In the genomic region with DNA sequence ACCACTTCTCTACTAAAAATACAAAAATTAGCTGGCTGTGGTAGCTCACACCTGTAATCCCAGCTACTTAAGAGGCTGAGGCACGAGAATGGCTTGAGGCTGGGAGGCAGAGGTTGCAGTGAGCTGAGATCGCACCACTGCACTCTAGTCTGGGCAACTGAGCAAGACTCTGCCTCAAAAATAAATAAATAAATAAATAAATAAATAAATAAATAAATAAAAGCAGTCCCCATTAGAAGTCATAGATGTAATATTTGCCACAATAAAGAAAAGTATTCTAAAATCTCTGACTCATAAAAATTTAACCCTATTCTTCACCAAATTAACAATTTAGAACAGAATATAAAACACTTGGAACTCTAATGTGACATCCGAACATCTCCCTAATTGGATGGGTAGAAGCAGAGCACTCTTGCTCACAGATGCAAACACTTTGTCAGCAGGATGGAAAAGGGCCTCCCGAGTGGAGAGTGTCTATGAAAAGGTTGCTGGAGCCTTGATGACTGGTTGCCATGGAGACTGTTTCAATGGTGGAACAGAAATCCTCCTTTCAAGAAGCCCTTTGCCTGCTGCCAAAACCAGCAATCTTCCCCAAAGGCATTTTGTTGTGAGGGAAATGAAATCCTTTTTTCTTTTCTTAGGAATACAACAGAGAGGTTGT, we compare ENCODE assay signal across 11 cellular contexts. TPM values are rescaled to one million over a fixed set of nuclear protein-coding genes. Genes with fewer than 3 reads are reported as not detected.
A peak's percentile ranks its signal among the peaks of the same experiment; 100 is the strongest.
DNase-seq lines count a peak whose midpoint lies in the region; ATAC-seq, FAIRE-seq and TF ChIP-seq lines count a peak whose summit lies in the region.
"Had no signal": no experiment of that assay in that cellular context is flagged by ENCODE, and none has a peak within 500 bp of the region (broad histone marks: within the 10 kb centered on the region; RNA-seq: fewer than 3 reads in every experiment).

No MANE protein-coding gene starts in this region.

- no peak for FAIRE-seq in RCC 7860 (lab: Jason Lieb, UNC)
- FAIRE-seq: small intestine had no signal

- no peak for TF ChIP-seq EP300 in stomach (IDR thresholded peaks at IDR 0.05)

- ATAC-seq in left cardiac atrium (peak; percentile 68 to 74), HG02759 (IDR thresholded peaks at IDR 0.05; ENCODE audit: unreplicated experiment) (no peak)
- ATAC-seq: stimulated activated naive CD8-positive, alpha-beta T cell treated with anti-CD3 and anti-CD28 coated beads, Interleukin-15, amount 100 ng/mL, for 72 hours had no signal

- H3K9me3 ChIP-seq in stomach, result no peaks in the 10 kb centered on the region

- no peak for TF ChIP-seq CTCF in stomach (IDR thresholded peaks at IDR 0.05)

- H3K4me3 ChIP-seq in stomach, result no peak overlapping the region

- H3K4me1 ChIP-seq in stomach, result peaks cover 2 to 18% (median 9%) of the 10 kb centered on the region in 4 donors

- H3K27me3 ChIP-seq in stomach, result no peaks in the 10 kb centered on the region

- intact Hi-C loops in left cardiac atrium (cut with DNase I), result no loop called here
- intact Hi-C loops in stomach (cut with DNase I; ENCODE audit: low total_unique reads), result no loop called here

- TF ChIP-seq POLR2A in stomach (IDR thresholded peaks at IDR 0.05), result no peak

- DNase-seq in NCI-H1105 treated with DMSO at 0.1 percent for 48 hours (lab: John Stamatoyannopoulos, UW) (peak; percentile 90), SK-MEL-5 (ENCODE audit: low read depth, low spot score) (peak; percentile 58), left cardiac atrium (no peak), stomach (no peak), RCC 7860 (ENCODE audit: low spot score) (no peak), HK-2 (ENCODE audit: unreplicated experiment) (no peak)
- DNase-seq: activated T-cell treated with anti-CD3 and anti-CD28 coated beads, Interleukin-2, amount 50 U/mL, for 24 hours; effector CD8-positive, alpha-beta T cell; small intestine; stimulated activated naive CD8-positive, alpha-beta T cell treated with anti-CD3 and anti-CD28 coated beads, Interleukin-15, amount 100 ng/mL, for 72 hours had no signal

- in situ Hi-C loops in SK-MEL-5 (cut with HindIII; ENCODE audit: low pct_unique_long_range_greater_than_20kb, low sequenced_read_pairs), result no loop called here

- H3K27ac ChIP-seq in stomach, result peak overlapping the region in 3 of 5 donors; percentile 21 to 58 (median 54)

- peaks cover 15 to 30% (median 26%) of the 10 kb centered on the region in 4 donors for H3K36me3 ChIP-seq in stomach

- WGBS in stomach, 5 donors, result 77 to 89% (median 82%) methylated on average over 4 of the region's 4 CpGs

RNA-seq across cellular contexts. Expression of gene TRAF1, which starts 38.9 kb away (rescaled TPM):
- total RNA-seq in SK-MEL-5 (2014; rRNA removed; shearing (Covaris generic)), result 0.32 and 0.51 TPM in 2 replicates
- polyA plus RNA-seq in SK-MEL-5 (2015; cell fraction: cytosol; rRNA removed), result 0.80 and 0.83 TPM in 2 replicates
- 1.3 and 2.4 TPM in 2 replicates for polyA plus RNA-seq in SK-MEL-5 (2015; cell fraction: nucleus; rRNA removed)
- total RNA-seq in left cardiac atrium, result 1 to 10 TPM; 3.3 to 3.7 TPM
- 10 to 100 TPM in 1 of 5 donors, 1 to 10 TPM in 3, under 1 TPM in 1; 0.58 to 10.3 (median 2.8) TPM for total RNA-seq in stomach
- 1 to 10 TPM; 2.3 to 6.8 (median 3.7) TPM for polyA plus RNA-seq in stomach

Comparison
In these comparisons a context has a peak if more than half of its experiments do, and no peak if none do; other contexts are left out.
1. DNase-seq: peak in NCI-H1105 treated with DMSO at 0.1 percent for 48 hours (single experiment) and SK-MEL-5 (single experiment); none in left cardiac atrium (single experiment), stomach (single experiment), RCC 7860 (single experiment) and HK-2 (single experiment).